8 cellular contexts compared by ENCODE assay signal in the genomic region with DNA sequence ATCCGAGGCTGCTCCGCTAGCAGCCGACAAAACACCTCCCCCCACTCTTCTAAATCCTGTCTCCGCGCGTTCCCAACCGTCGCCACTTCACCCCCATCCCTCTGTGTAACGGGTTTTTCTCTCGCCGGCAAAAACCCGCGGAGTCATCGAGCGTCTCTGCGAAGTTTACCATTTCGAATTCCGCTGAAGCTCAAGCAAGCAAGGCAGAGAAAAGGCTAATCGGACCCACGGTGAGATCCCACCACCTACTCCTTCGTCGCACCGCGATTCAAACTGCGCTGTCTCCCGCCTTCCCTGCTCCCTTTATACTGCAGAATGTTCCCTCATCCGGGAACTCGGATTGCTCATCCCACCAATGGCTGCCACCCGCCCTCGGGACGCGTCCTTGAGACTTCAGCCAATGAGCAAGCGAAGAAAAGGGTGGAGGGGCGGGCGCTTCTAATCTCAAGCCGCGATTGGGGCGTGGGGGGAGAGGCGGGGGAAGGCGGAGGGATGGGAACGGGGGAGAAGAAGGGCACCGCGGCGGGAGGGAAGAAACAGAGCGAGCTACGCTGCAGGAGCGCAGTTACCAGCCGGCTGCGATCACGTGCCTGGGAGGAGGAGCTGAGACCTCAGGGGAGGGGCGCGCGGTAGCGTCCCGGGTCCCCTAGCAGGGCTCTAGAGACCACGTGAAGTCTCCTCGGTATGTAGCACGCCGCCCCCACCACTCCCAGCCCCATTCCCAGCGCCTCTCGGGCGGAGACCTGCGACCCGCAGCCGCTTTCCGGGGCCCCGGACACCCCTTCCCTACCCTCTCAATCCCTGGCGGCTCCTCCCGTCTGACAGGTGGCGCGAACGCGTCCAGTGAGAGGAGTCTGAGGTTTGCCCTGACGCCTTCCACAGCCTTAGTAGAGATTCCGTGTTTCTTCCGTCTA. TPM values are rescaled to one million over a fixed set of nuclear protein-coding genes. Genes with fewer than 3 reads are reported as not detected.
DNase-seq lines count a peak whose midpoint lies in the region; ATAC-seq and TF ChIP-seq lines count a peak whose summit lies in the region.

A gene (minus strand): TSS at position 277 of the 914 bp plus-strand sequence. CDS start 105 bp downstream, at position 172.

- H3K36me3 ChIP-seq in upper lobe of right lung, result peaks cover 7% of the 10 kb centered on the region

- H3K4me3 ChIP-seq in upper lobe of right lung, result peak within 1 kb of the TSS; percentile 58

- intact Hi-C loops in left cardiac atrium (cut with DNase I), result loop anchor here (5.0 to 10.0 kb wide), 4 partner anchors 53 to 388 kb away; a partner anchor contains a TSS
- intact Hi-C loops in posterior vena cava (cut with DNase I), result loop anchor here in 1 of 2 donors (10.0 kb wide), 2 partner anchors 55 to 865 kb away; a partner anchor contains a TSS
- intact Hi-C loops in upper lobe of right lung (cut with DNase I), result no loop called here

- H3K9me3 ChIP-seq in upper lobe of right lung, result no peaks in the 10 kb centered on the region

- peaks cover 23% of the 10 kb centered on the region for H3K4me1 ChIP-seq in upper lobe of right lung

- DNase-seq in NCI-H146 treated with DMSO at 0.1 percent for 48 hours (lab: John Stamatoyannopoulos, UW; ENCODE audit: unreplicated experiment) (peak; percentile 77), T-helper 1 cell (peak; percentile 96 to 98 (median 98)), amniotic stem cell (lab: John Stamatoyannopoulos, UW) (peak; percentile 96), left cardiac atrium (peak; percentile 99), posterior vena cava (ENCODE audit: low spot score) (peak; percentile 100), upper lobe of right lung (peak; percentile 99)

- no peaks in the 10 kb centered on the region for H3K27me3 ChIP-seq in upper lobe of right lung

- TF ChIP-seq POLR2A in GM15510 (IDR thresholded peaks at IDR 0.05; ENCODE audit: borderline replicate concordance, extremely low read depth, insufficient read length), result peak; percentile 98

- no peak for TF ChIP-seq CTCF in upper lobe of right lung (IDR thresholded peaks at IDR 0.05)

- peak; percentile 53 for ATAC-seq in HG02884 (IDR thresholded peaks at IDR 0.05; ENCODE audit: unreplicated experiment)
- peak; percentile 91 to 95 for ATAC-seq in left cardiac atrium
- peak; percentile 92 for ATAC-seq in upper lobe of right lung

- H3K27ac ChIP-seq in upper lobe of right lung, result peak within 1 kb of the TSS; percentile 89

RNA-seq across cellular contexts. Expression of the gene that starts here (rescaled TPM):
- total RNA-seq in left cardiac atrium (10 to 100 TPM; 74.2 to 92.1 TPM), posterior vena cava (100 to 1,000 TPM in 1 of 2 donors, 10 to 100 TPM in 1; 69.9 to 105 TPM), upper lobe of right lung (132 TPM)

Comparison
In these comparisons a context has a peak if more than half of its experiments do, and no peak if none do; other contexts are left out.
1. Peak in every context shown above with its lines: DNase-seq, ATAC-seq, H3K4me3 ChIP-seq and H3K27ac ChIP-seq.